18 cellular contexts compared by ENCODE assay signal in the genomic region with DNA sequence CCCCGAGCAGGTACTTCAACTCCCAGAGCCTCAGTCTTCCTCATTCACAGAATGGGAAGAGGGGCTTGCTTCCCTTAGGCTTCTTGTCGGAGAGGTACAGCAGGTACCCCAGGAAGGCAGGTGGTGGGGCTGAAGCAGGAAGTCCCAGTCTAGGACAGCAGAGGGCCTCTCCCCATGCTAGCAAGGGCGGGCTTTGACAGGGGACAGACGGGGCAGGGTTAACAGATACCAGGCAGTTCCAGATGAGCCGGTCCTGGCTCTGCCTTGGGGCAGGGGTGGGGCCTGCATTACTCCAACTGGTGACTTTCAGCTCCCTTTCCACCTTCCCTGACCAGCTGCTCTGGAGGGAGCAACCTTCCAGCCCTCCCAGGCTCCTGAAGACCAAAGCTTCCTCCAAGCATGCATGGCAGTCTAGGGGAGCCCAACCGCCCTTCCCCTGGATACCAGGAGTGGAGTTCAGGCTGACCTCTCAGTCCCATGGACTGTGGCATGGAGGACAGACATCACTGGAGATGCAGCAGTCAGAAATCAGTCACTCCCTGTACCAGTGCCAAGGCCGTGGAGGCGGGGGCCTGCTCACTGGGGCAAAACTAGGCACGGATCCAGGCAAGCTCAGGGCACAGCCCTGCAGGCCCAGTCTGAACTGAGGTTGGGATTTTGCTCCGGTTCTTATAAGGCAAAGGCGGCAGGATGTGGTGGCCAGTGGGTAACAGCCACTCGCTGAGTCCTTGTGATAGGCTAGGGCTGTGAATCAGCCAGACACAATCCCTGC.
DNase-seq lines count a peak whose midpoint lies in the region; ATAC-seq and TF ChIP-seq lines count a peak whose summit lies in the region.
"Had no signal": no experiment of that assay in that cellular context is flagged by ENCODE, and none has a peak within 500 bp of the region (broad histone marks: within the 10 kb centered on the region; RNA-seq: fewer than 3 reads in every experiment).

No MANE protein-coding gene starts in this region.

- peak overlapping the region; percentile 68 for H3K27ac ChIP-seq in 22Rv1
- no peak overlapping the region for H3K27ac ChIP-seq in GM23248
- no peak overlapping the region for H3K27ac ChIP-seq in RWPE2 (ENCODE audit: poor library complexity, severe bottlenecking)
- no peak overlapping the region for H3K27ac ChIP-seq in foreskin keratinocyte

- no peak overlapping the region for H3K27ac Mint-ChIP-seq in T-helper 17 cell
- no peak overlapping the region for H3K27ac Mint-ChIP-seq in activated T-cell treated with anti-CD3 and anti-CD28 coated beads, Interleukin-2, amount 50 U/mL, for 24 hours
- H3K27ac Mint-ChIP-seq: activated T-helper 1 cell treated with anti-CD3 and anti-CD28 coated beads, Interleukin-12 subunit alpha, Interleukin-12 subunit beta, Interleukin-2, Interleukin-4 antibody, amounts not matched to agents 30 ng/mL and 10 ng/mL and 1 ng/mL, durations not matched to agents 14 hours and 24 hours and 36 hours had no signal

- peaks cover 16% of the 10 kb centered on the region for H3K27me3 Mint-ChIP-seq in T-helper 17 cell
- no peaks in the 10 kb centered on the region for H3K27me3 Mint-ChIP-seq in activated T-cell treated with anti-CD3 and anti-CD28 coated beads, Interleukin-2, amount 50 U/mL, for 24 hours

- H3K4me1 Mint-ChIP-seq in T-helper 17 cell: no peaks in the 10 kb centered on the region
- peaks cover 10% of the 10 kb centered on the region for H3K4me1 Mint-ChIP-seq in activated T-cell treated with anti-CD3 and anti-CD28 coated beads, Interleukin-2, amount 50 U/mL, for 24 hours (ENCODE audit: low read depth)

- no peak overlapping the region for H3K9ac ChIP-seq in GM23248

- 81 to 82% methylated on average over 12 of the region's 12 CpGs for WGBS in GM23248 (ENCODE audit: low coverage in 1 of 2, low lambda C conversion rate in 2 of 2, missing lambda C conversion rate in 2 of 2), 2 experiments

- H2AFZ ChIP-seq in GM23248: no peak overlapping the region

- no peaks in the 10 kb centered on the region for H3K79me2 ChIP-seq in GM23248 (ENCODE audit: insufficient read depth)

- TF ChIP-seq CTCF in 22Rv1 (IDR thresholded peaks at IDR 0.05): peak; percentile 41
- no peak for TF ChIP-seq CTCF in RWPE2 (IDR thresholded peaks at IDR 0.05; ENCODE audit: poor library complexity, severe bottlenecking)
- peak; percentile 40 for TF ChIP-seq CTCF in foreskin keratinocyte (conservative IDR thresholded peaks at IDR 0.05)

- in situ Hi-C loops in GM23248 (cut with MboI): no loop called here

- H3K4me3 ChIP-seq in GM23248 (no peak overlapping the region), RWPE2 (ENCODE audit: severe bottlenecking) (no peak overlapping the region)
- H3K4me3 ChIP-seq: uterus had no signal

- H4K20me1 ChIP-seq in GM23248 (ENCODE audit: insufficient read depth): no peaks in the 10 kb centered on the region

- no peaks in the 10 kb centered on the region for H3K4me1 ChIP-seq in GM23248 (ENCODE audit: insufficient read depth)
- H3K4me1 ChIP-seq in RWPE2 (ENCODE audit: insufficient read depth, poor library complexity, severe bottlenecking): no peaks in the 10 kb centered on the region
- no peaks in the 10 kb centered on the region for H3K4me1 ChIP-seq in foreskin keratinocyte

- ATAC-seq in RWPE2 (ENCODE audit: low read depth): peak; percentile 46; the same call in 2 of the 3 replicates
- ATAC-seq in foreskin keratinocyte: peak; percentile 57
- no peak for ATAC-seq in T-helper 17 cell
- ATAC-seq in GM21526 (IDR thresholded peaks at IDR 0.05; ENCODE audit: low FRiP score, unreplicated experiment): no peak

- DNase-seq in GM23248 (peak; percentile 35), RWPE2 (ENCODE audit: low spot score) (no peak), foreskin keratinocyte (peak in 1 of 2 donors; percentile 15), T-helper 17 cell (no peak), NCI-H526 treated with DMSO at 0.1 percent for 48 hours (lab: John Stamatoyannopoulos, UW) (no peak)
- no peak for DNase-seq in activated T-cell treated with anti-CD3 and anti-CD28 coated beads, Interleukin-2, amount 50 U/mL, for 24 hours
- DNase-seq: activated CD4-positive, alpha-beta T cell treated with anti-CD3 and anti-CD28 coated beads, Interleukin-2, amount 50 U/mL, for 1 hour; AML-193; amniotic stem cell; DMS79 treated with DMSO at 0.1 percent for 48 hours; KG1; kidney glomerular epithelial cell; NCI-H2081; T-helper 2 cell; uterus had no signal

- no peak overlapping the region for H3K4me3 Mint-ChIP-seq in T-helper 17 cell
- no peak overlapping the region for H3K4me3 Mint-ChIP-seq in activated T-cell treated with anti-CD3 and anti-CD28 coated beads, Interleukin-2, amount 50 U/mL, for 24 hours
- H3K4me3 Mint-ChIP-seq: activated T-helper 1 cell treated with anti-CD3 and anti-CD28 coated beads, Interleukin-12 subunit alpha, Interleukin-12 subunit beta, Interleukin-2, Interleukin-4 antibody, amounts not matched to agents 30 ng/mL and 10 ng/mL and 1 ng/mL, durations not matched to agents 14 hours and 24 hours and 36 hours had no signal

- peaks cover 5% of the 10 kb centered on the region; the same call in 1 of the 2 replicates for H3K36me3 ChIP-seq in GM23248 (ENCODE audit: low read depth)
- no peaks in the 10 kb centered on the region for H3K36me3 ChIP-seq in RWPE2 (ENCODE audit: low read depth)
- H3K36me3 ChIP-seq: uterus had no signal

- H3K9me2 ChIP-seq in GM23248 (ENCODE audit: insufficient read depth): no peaks in the 10 kb centered on the region

- H3K9me3 Mint-ChIP-seq in activated T-cell treated with anti-CD3 and anti-CD28 coated beads, Interleukin-2, amount 50 U/mL, for 24 hours: no peaks in the 10 kb centered on the region
- H3K9me3 Mint-ChIP-seq: activated T-helper 1 cell treated with anti-CD3 and anti-CD28 coated beads, Interleukin-12 subunit alpha, Interleukin-12 subunit beta, Interleukin-2, Interleukin-4 antibody, amounts not matched to agents 30 ng/mL and 10 ng/mL and 1 ng/mL, durations not matched to agents 14 hours and 24 hours and 36 hours had no signal

- H3K36me3 Mint-ChIP-seq in T-helper 17 cell (ENCODE audit: low read depth): peaks cover 5% of the 10 kb centered on the region
- peaks cover 2% of the 10 kb centered on the region for H3K36me3 Mint-ChIP-seq in activated T-cell treated with anti-CD3 and anti-CD28 coated beads, Interleukin-2, amount 50 U/mL, for 24 hours (ENCODE audit: low read depth)

- H3K9me3 ChIP-seq in GM23248 (ENCODE audit: low read depth) (no peaks in the 10 kb centered on the region), RWPE2 (ENCODE audit: severe bottlenecking) (no peaks in the 10 kb centered on the region), T-helper 17 cell (ENCODE audit: control insufficient read depth, low read length, poor library complexity, severe bottlenecking) (no peaks in the 10 kb centered on the region)
- H3K9me3 ChIP-seq: uterus had no signal

- no peaks in the 10 kb centered on the region for H3K27me3 ChIP-seq in GM23248 (replicated peaks; ENCODE audit: insufficient read depth)
- no peaks in the 10 kb centered on the region for H3K27me3 ChIP-seq in RWPE2 (ENCODE audit: insufficient read depth, poor library complexity, severe bottlenecking)
- no peaks in the 10 kb centered on the region for H3K27me3 ChIP-seq in foreskin keratinocyte
- H3K27me3 ChIP-seq: uterus had no signal

- 0 out of 2 replicates have a peak, but pooled peaks cover 3% of the 10 kb centered on the region for H3F3A ChIP-seq in GM23248 (ENCODE audit: insufficient read depth)

- no peak overlapping the region for H3K4me2 ChIP-seq in GM23248 (ENCODE audit: unreplicated experiment)

Comparison
In these comparisons a context has a peak if more than half of its experiments do, and no peak if none do; other contexts are left out.
1. ATAC-seq: peak in RWPE2 (single experiment) and foreskin keratinocyte (single experiment); none in T-helper 17 cell (single experiment) and GM21526 (single experiment).